ENCODE assay signal across 1 cellular context in genomic region chr1:151003175-151003574, GRCh38.
TF ChIP-seq lines count a peak whose summit lies in the region.

No MANE protein-coding gene starts in this region.

TF ChIP-seq in HepG2, 621 proteins besides CTCF, POLR2A, EP300 and RAD21:
- no peak for TF ChIP-seq ZNF724P (CRISPR knock-in tag; IDR thresholded peaks at IDR 0.05; ENCODE audit: borderline replicate concordance)
- no peak for TF ChIP-seq MAFF (IDR thresholded peaks at IDR 0.05; ENCODE audit: low read depth, low read length)
